Comparison of ENCODE assay signal across 8 cellular contexts in genomic region chr4:153750197-153750817, GRCh38. TPM values are rescaled to one million over a fixed set of nuclear protein-coding genes. Genes with fewer than 3 reads are reported as not detected.
A peak's percentile ranks its signal among the peaks of the same experiment; 100 is the strongest.
DNase-seq lines count a peak whose midpoint lies in the region; ATAC-seq and TF ChIP-seq lines count a peak whose summit lies in the region.

No MANE protein-coding gene starts in this region.

- ATAC-seq in GM21529 (IDR thresholded peaks at IDR 0.05; ENCODE audit: unreplicated experiment) (peak; percentile 90), psoas muscle (peak; percentile 44 to 70 (median 58)), GM19397 (IDR thresholded peaks at IDR 0.05; ENCODE audit: unreplicated experiment) (no peak)

- H3K4me3 Mint-ChIP-seq in glutamatergic neuron (ENCODE audit: unreplicated experiment), result no peak overlapping the region

- H3K79me2 ChIP-seq in Karpas-422 (ENCODE audit: low read length), result no peaks in the 10 kb centered on the region

- H3K4me3 ChIP-seq in Karpas-422 (ENCODE audit: low read length) (no peak overlapping the region), SJSA1 (no peak overlapping the region), psoas muscle (no peak overlapping the region)

- no peak overlapping the region for H3K9ac ChIP-seq in Karpas-422 (ENCODE audit: low read length)

- H3K9me3 Mint-ChIP-seq in glutamatergic neuron (ENCODE audit: unreplicated experiment), result peaks cover 3% of the 10 kb centered on the region

- 40 to 47% (median 45%) methylated on average over 5 of the region's 5 CpGs for WGBS in psoas muscle, 3 donors

- H3K27me3 ChIP-seq in Karpas-422 (ENCODE audit: low read length) (no peaks in the 10 kb centered on the region), SJSA1 (replicated peaks) (no peaks in the 10 kb centered on the region), psoas muscle (ENCODE audit: insufficient read depth in 3 of 3, low read length in 2 of 3) (no peaks in the 10 kb centered on the region)

- H3K9me3 ChIP-seq in Karpas-422 (ENCODE audit: low read length) (no peaks in the 10 kb centered on the region), SJSA1 (replicated peaks) (no peaks in the 10 kb centered on the region), psoas muscle (no peaks in the 10 kb centered on the region)

- no peaks in the 10 kb centered on the region for H3K36me3 ChIP-seq in Karpas-422 (ENCODE audit: insufficient read depth, low read length)
- H3K36me3 ChIP-seq in SJSA1, result no peaks in the 10 kb centered on the region
- no peaks in the 10 kb centered on the region for H3K36me3 ChIP-seq in psoas muscle (ENCODE audit: insufficient read depth in 1 of 2, low read depth in 1 of 2)

- H3K4me1 ChIP-seq in Karpas-422 (ENCODE audit: low read length), result no peaks in the 10 kb centered on the region
- H3K4me1 ChIP-seq in SJSA1 (replicated peaks), result no peaks in the 10 kb centered on the region
- no peaks in the 10 kb centered on the region for H3K4me1 ChIP-seq in psoas muscle

- peak; percentile 49 for DNase-seq in DMS153 (lab: John Stamatoyannopoulos, UW)
- peak; percentile 94 for DNase-seq in Karpas-422
- DNase-seq in SJSA1 (ENCODE audit: low read depth in 1 of 2, low spot score in 2 of 2), result peak; percentile 33 to 54
- peak in 3 of 4 experiments; percentile 7 to 27 (median 23) for DNase-seq in activated naive CD4-positive, alpha-beta T cell (lab: John Stamatoyannopoulos, UW)
- DNase-seq in glutamatergic neuron, result peak; percentile 67
- no peak for DNase-seq in psoas muscle

- H4K20me1 ChIP-seq in Karpas-422 (ENCODE audit: insufficient read depth, low read depth, low read length), result no peaks in the 10 kb centered on the region

- peaks cover 5% of the 10 kb centered on the region for H3K36me3 Mint-ChIP-seq in glutamatergic neuron (ENCODE audit: unreplicated experiment)

- H3K9me2 ChIP-seq in Karpas-422 (replicated peaks; ENCODE audit: insufficient read depth, low read length), result no peaks in the 10 kb centered on the region

- intact Hi-C loops in psoas muscle (cut with DNase I), result loop anchor here in 1 of 2 donors (5.0 kb wide), 2 partner anchors 113 to 608 kb away; no protein-coding TSS in a partner anchor

- TF ChIP-seq CTCF in glutamatergic neuron (IDR thresholded peaks at IDR 0.05; ENCODE audit: partially characterized antibody, unreplicated experiment), result peak; percentile 71
- peak; percentile 48 for TF ChIP-seq CTCF in psoas muscle (IDR thresholded peaks at IDR 0.05)

- H3K4me1 Mint-ChIP-seq in glutamatergic neuron (ENCODE audit: low read depth, unreplicated experiment), result no peaks in the 10 kb centered on the region

- H3K27ac Mint-ChIP-seq in glutamatergic neuron (ENCODE audit: unreplicated experiment), result no peak overlapping the region

- no peak overlapping the region for H2AFZ ChIP-seq in Karpas-422 (ENCODE audit: low read length)

- no peak overlapping the region for H3K4me2 ChIP-seq in Karpas-422 (ENCODE audit: low read depth, low read length, poor library complexity, severe bottlenecking)

- H3K27me3 Mint-ChIP-seq in glutamatergic neuron (ENCODE audit: unreplicated experiment), result peaks cover 1% of the 10 kb centered on the region

- no peak overlapping the region for H3K27ac ChIP-seq in Karpas-422 (ENCODE audit: low read length)
- H3K27ac ChIP-seq in SJSA1, result no peak overlapping the region
- H3K27ac ChIP-seq in psoas muscle, result no peak overlapping the region

RNA-seq across cellular contexts. Expression of gene RNF175, which starts 9.5 kb away (rescaled TPM):
- 0.14 and 0.34 TPM in 2 replicates for total RNA-seq in Karpas-422 (2014; rRNA removed; shearing (Covaris generic); ENCODE audit: low replicate concordance)
- total RNA-seq in SJSA1 (2014; rRNA removed; shearing (Covaris generic)), result not detected in 2 replicates
- total RNA-seq in glutamatergic neuron (ENCODE audit: unreplicated experiment), result 2.1 TPM
- total RNA-seq in psoas muscle, result not detected
- polyA plus RNA-seq in psoas muscle, result under 1 TPM in 2 of 3 donors, not detected in 1; 0.05 to 0.07 TPM

RNA-seq across cellular contexts. Expression of gene SFRP2, which starts 38.6 kb away (rescaled TPM):
- total RNA-seq in Karpas-422 (2014; rRNA removed; shearing (Covaris generic); ENCODE audit: low replicate concordance), result not detected in 2 replicates
- total RNA-seq in SJSA1 (2014; rRNA removed; shearing (Covaris generic)), result not detected in 2 replicates
- 0.54 TPM for total RNA-seq in glutamatergic neuron (ENCODE audit: unreplicated experiment)
- total RNA-seq in psoas muscle, result 1 to 10 TPM in 2 of 4 donors, under 1 TPM in 2; 0.54 to 9.5 (median 1.7) TPM
- 1 to 10 TPM in 2 of 3 donors, under 1 TPM in 1; 0.25 to 2.9 (median 2.2) TPM for polyA plus RNA-seq in psoas muscle

Comparison
In these comparisons a context has a peak if more than half of its experiments do, and no peak if none do; other contexts are left out.
1. DNase-seq: peak in DMS153 (single experiment), Karpas-422 (single experiment), SJSA1 (2 of 2), activated naive CD4-positive, alpha-beta T cell (3 of 4) and glutamatergic neuron (single experiment); none in psoas muscle (0 of 2).